ENCODE assay signal across 7 cellular contexts in the genomic region with DNA sequence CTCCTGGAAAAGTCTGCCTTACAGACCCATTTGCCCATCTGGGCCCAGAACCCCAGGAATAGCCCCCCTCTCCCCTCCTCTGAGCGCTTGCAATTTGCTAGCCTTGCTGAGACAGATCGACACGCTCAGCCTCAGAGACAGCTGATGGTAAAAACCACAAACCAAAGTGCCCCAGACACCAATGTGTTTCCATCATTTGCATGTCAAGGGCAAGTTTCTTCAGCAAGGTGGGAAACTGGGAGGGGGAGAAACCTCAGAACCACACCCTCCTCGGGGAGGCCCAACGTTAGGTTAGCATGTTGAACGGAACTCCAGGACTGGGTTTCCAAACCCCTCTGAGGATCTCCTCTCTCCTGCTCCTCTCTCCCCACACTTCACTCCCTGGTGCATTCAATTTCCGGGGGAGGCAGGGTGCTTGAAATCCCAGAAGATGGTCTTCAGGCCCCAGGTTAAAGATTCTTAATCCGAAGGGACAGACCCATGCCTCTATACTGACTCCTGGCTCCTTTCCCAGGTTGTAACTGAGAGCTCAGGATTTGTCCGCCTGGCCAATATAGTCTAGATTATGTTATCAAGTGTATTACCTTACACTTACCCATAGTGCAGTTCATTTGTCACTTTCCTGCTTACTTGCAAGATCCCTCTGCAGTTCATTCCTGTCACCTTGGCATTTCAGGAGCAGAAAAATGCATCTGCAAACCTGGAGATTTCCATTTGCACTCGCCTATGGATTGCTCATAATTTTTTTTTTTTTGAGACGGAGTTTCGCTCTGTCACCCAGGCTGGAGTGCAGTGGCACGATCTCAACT. TPM values are rescaled to one million over a fixed set of nuclear protein-coding genes. Genes with fewer than 3 reads are reported as not detected.
DNase-seq lines count a peak whose midpoint lies in the region; ATAC-seq and TF ChIP-seq lines count a peak whose summit lies in the region.

No MANE protein-coding gene starts in this region.

- H3K27ac ChIP-seq in OCI-LY3 (ENCODE audit: low read length) (no peak overlapping the region), adrenal gland (no peak overlapping the region)

- ATAC-seq in GM18870 (IDR thresholded peaks at IDR 0.05; ENCODE audit: unreplicated experiment) (peak; percentile 62), HG02610 (IDR thresholded peaks at IDR 0.05; ENCODE audit: unreplicated experiment) (peak; percentile 54), sciatic nerve (no peak), GM18858 (IDR thresholded peaks at IDR 0.05; ENCODE audit: unreplicated experiment) (no peak)

- WGBS in adrenal gland, 4 donors, result 73 to 78% (median 76%) methylated on average over 13 of the region's 13 CpGs

- H3K27me3 ChIP-seq in OCI-LY3 (ENCODE audit: low read depth, low read length) (peaks cover 70% of the 10 kb centered on the region), adrenal gland (no peaks in the 10 kb centered on the region)

- H3K79me2 ChIP-seq in OCI-LY3 (ENCODE audit: low read length), result no peaks in the 10 kb centered on the region

- TF ChIP-seq CTCF in OCI-LY3 (IDR thresholded peaks at IDR 0.05; ENCODE audit: low read depth, low read length) (no peak), adrenal gland (IDR thresholded peaks at IDR 0.05) (no peak)

- H3K9ac ChIP-seq in OCI-LY3 (ENCODE audit: low read length), result no peak overlapping the region

- H3K4me1 ChIP-seq in OCI-LY3 (ENCODE audit: low read length) (peaks cover 25% of the 10 kb centered on the region), adrenal gland (replicated peaks in 1 of 2) (peaks cover 16 to 35% of the 10 kb centered on the region in 2 donors)

- no peak overlapping the region for H2AFZ ChIP-seq in OCI-LY3 (ENCODE audit: low read depth, low read length)

- peak in 4 of 7 donors; percentile 13 to 48 (median 14) for DNase-seq in adrenal gland
- DNase-seq in sciatic nerve (ENCODE audit: low spot score), result peak; percentile 33
- DNase-seq in C1 segment of cervical spinal cord (lab: John Stamatoyannopoulos, UW), result no peak

- peak overlapping the region; percentile 100 for H3K4me2 ChIP-seq in OCI-LY3 (ENCODE audit: low read length)

- H3K4me3 ChIP-seq in OCI-LY3 (ENCODE audit: low read length) (peak overlapping the region; percentile 82), adrenal gland (no peak overlapping the region)

- peaks cover 9% of the 10 kb centered on the region; the same call in 1 of the 2 replicates for H4K20me1 ChIP-seq in OCI-LY3 (ENCODE audit: insufficient read depth, low read length)

- TF ChIP-seq POLR2A in adrenal gland (IDR thresholded peaks at IDR 0.05), result no peak

- intact Hi-C loops in adrenal gland (cut with DNase I), result no loop called here
- intact Hi-C loops in sciatic nerve (cut with DNase I), result no loop called here

- H3K9me3 ChIP-seq in OCI-LY3 (ENCODE audit: insufficient read depth, low read length) (no peaks in the 10 kb centered on the region), adrenal gland (replicated peaks in 1 of 3) (no peaks in the 10 kb centered on the region)

- H3K36me3 ChIP-seq in OCI-LY3 (replicated peaks; ENCODE audit: low read depth, low read length) (no peaks in the 10 kb centered on the region), adrenal gland (replicated peaks in 1 of 2) (no peaks in the 10 kb centered on the region)

RNA-seq across cellular contexts. Expression of gene CUEDC1, which starts 1.3 kb away (rescaled TPM):
- total RNA-seq in adrenal gland, result 10 to 100 TPM; 23.9 to 47.3 (median 39.1) TPM
- polyA plus RNA-seq in adrenal gland, result 10 to 100 TPM; 19.9 to 45.1 (median 40.1) TPM
- total RNA-seq in sciatic nerve, result 44.3 TPM

RNA-seq across cellular contexts. Expression of gene VEZF1, which starts 31.5 kb away (rescaled TPM):
- total RNA-seq in adrenal gland, result 100 to 1,000 TPM in 1 of 8 donors, 10 to 100 TPM in 7; 56.2 to 105 (median 74.1) TPM
- 10 to 100 TPM; 14.1 to 58.5 (median 23.1) TPM for polyA plus RNA-seq in adrenal gland
- total RNA-seq in sciatic nerve, result 73.8 TPM

RNA-seq across cellular contexts. Expression of gene SRSF1, which starts 50.5 kb away (rescaled TPM):
- total RNA-seq in adrenal gland (100 to 1,000 TPM; 131 to 236 (median 186) TPM), sciatic nerve (169 TPM)
- 100 to 1,000 TPM; 105 to 276 (median 137) TPM for polyA plus RNA-seq in adrenal gland

Comparison
In these comparisons a context has a peak if more than half of its experiments do, and no peak if none do; other contexts are left out.
1. ATAC-seq: peak in GM18870 (single experiment) and HG02610 (single experiment); none in sciatic nerve (single experiment) and GM18858 (single experiment).
2. DNase-seq: peak in adrenal gland (4 of 7) and sciatic nerve (single experiment); none in C1 segment of cervical spinal cord (0 of 14).